Comparison of ENCODE assay signal across 1 cellular context in the genomic region with DNA sequence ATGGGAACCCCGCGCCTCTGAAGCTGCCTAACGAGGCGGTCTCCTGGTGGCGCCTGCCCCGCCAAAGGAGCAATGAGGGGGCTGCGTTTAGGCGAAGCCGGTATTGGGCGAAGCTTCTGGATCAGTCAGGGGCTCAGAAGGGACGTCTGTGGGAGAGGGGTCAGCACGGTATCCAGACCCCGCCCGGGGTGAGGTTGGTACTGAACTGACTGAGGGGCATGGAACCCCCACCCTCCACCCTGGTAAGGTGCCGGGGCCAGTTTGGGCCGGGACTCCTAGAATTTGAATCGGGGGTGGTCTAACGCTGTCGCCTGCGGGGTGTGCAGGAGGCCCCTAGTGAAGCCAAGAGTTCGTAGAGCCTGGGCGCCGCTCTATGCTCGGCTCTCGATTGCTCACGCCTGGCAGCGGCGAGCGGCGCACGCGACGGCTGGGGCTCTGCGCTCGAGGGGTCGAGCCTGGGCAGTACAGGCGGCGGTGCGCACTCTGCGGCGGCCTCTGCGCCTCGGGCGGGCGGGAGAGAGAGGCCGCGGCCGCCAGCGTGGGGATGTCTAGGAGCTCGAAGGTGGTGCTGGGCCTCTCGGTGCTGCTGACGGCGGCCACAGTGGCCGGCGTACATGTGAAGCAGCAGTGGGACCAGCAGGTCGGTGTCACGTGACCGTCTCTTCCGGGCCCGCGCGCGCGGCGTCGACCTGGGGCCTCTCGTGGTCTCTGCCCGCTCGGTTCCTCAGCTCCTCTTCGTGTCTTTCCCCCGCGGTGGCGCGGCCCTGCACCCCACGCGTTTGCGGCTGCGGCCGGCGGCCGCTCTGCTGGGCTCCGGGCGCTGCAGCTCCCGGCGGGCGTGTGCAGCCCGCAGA.
TF ChIP-seq lines count a peak whose summit lies in the region.

A gene with protein sequence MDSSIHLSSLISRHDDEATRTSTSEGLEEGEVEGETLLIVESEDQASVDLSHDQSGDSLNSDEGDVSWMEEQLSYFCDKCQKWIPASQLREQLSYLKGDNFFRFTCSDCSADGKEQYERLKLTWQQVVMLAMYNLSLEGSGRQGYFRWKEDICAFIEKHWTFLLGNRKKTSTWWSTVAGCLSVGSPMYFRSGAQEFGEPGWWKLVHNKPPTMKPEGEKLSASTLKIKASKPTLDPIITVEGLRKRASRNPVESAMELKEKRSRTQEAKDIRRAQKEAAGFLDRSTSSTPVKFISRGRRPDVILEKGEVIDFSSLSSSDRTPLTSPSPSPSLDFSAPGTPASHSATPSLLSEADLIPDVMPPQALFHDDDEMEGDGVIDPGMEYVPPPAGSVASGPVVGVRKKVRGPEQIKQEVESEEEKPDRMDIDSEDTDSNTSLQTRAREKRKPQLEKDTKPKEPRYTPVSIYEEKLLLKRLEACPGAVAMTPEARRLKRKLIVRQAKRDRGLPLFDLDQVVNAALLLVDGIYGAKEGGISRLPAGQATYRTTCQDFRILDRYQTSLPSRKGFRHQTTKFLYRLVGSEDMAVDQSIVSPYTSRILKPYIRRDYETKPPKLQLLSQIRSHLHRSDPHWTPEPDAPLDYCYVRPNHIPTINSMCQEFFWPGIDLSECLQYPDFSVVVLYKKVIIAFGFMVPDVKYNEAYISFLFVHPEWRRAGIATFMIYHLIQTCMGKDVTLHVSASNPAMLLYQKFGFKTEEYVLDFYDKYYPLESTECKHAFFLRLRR (plus strand): TSS at position 452 of the 854 bp plus-strand sequence. CDS start 4,798 bp downstream, outside the sequence.
A gene with protein sequence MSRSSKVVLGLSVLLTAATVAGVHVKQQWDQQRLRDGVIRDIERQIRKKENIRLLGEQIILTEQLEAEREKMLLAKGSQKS (plus strand): TSS at position 452 of the 854 bp plus-strand sequence. CDS start 93 bp downstream, at position 545.

TF ChIP-seq in K562, 482 proteins besides CTCF, POLR2A, EP300 and RAD21 (continued from another document and continues in another):
- TF ChIP-seq, protein P1, sequence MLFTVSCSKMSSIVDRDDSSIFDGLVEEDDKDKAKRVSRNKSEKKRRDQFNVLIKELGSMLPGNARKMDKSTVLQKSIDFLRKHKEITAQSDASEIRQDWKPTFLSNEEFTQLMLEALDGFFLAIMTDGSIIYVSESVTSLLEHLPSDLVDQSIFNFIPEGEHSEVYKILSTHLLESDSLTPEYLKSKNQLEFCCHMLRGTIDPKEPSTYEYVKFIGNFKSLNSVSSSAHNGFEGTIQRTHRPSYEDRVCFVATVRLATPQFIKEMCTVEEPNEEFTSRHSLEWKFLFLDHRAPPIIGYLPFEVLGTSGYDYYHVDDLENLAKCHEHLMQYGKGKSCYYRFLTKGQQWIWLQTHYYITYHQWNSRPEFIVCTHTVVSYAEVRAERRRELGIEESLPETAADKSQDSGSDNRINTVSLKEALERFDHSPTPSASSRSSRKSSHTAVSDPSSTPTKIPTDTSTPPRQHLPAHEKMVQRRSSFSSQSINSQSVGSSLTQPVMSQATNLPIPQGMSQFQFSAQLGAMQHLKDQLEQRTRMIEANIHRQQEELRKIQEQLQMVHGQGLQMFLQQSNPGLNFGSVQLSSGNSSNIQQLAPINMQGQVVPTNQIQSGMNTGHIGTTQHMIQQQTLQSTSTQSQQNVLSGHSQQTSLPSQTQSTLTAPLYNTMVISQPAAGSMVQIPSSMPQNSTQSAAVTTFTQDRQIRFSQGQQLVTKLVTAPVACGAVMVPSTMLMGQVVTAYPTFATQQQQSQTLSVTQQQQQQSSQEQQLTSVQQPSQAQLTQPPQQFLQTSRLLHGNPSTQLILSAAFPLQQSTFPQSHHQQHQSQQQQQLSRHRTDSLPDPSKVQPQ (CRISPR knock-in tag; IDR thresholded peaks at IDR 0.05; ENCODE audit: borderline replicate concordance): no peak
- TF ChIP-seq, protein P2, sequence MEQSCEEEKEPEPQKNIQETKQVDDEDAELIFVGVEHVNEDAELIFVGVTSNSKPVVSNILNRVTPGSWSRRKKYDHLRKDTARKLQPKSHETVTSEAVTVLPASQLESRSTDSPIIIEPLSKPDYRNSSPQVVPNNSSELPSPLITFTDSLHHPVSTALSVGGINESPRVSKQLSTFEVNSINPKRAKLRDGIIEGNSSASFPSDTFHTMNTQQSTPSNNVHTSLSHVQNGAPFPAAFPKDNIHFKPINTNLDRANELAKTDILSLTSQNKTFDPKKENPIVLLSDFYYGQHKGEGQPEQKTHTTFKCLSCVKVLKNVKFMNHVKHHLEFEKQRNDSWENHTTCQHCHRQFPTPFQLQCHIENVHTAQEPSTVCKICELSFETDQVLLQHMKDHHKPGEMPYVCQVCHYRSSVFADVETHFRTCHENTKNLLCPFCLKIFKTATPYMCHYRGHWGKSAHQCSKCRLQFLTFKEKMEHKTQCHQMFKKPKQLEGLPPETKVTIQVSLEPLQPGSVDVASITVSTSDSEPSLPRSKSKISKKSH (CRISPR knock-in tag; IDR thresholded peaks at IDR 0.05): no peak
- TF ChIP-seq FOXA1 (IDR thresholded peaks at IDR 0.05; ENCODE audit: borderline replicate concordance) (no peak), ZC3H4 (CRISPR knock-in tag; IDR thresholded peaks at IDR 0.05; ENCODE audit: borderline replicate concordance) (no peak), HNRNPUL1 (IDR thresholded peaks at IDR 0.05; ENCODE audit: low read length) (no peak), L3MBTL2 (IDR thresholded peaks at IDR 0.05) (peak; percentile 94), DPF2 (IDR thresholded peaks at IDR 0.05) (no peak), KAT8 (IDR thresholded peaks at IDR 0.05; ENCODE audit: low read depth) (no peak), ZNF217 (CRISPR knock-in tag; IDR thresholded peaks at IDR 0.05) (no peak), STAG1 (CRISPR knock-in tag; IDR thresholded peaks at IDR 0.05; ENCODE audit: borderline replicate concordance) (0 out of 2 replicates have a peak, but pooled peaks have one; percentile 21), NFE2 (IDR thresholded peaks at IDR 0.05; ENCODE audit: low read depth) (no peak), MYNN (IDR thresholded peaks at IDR 0.05) (no peak), MYNN (CRISPR knock-in tag; IDR thresholded peaks at IDR 0.05) (no peak), MTA1 (IDR thresholded peaks at IDR 0.05; ENCODE audit: borderline replicate concordance) (peak; percentile 79)
- TF ChIP-seq, protein P3, sequence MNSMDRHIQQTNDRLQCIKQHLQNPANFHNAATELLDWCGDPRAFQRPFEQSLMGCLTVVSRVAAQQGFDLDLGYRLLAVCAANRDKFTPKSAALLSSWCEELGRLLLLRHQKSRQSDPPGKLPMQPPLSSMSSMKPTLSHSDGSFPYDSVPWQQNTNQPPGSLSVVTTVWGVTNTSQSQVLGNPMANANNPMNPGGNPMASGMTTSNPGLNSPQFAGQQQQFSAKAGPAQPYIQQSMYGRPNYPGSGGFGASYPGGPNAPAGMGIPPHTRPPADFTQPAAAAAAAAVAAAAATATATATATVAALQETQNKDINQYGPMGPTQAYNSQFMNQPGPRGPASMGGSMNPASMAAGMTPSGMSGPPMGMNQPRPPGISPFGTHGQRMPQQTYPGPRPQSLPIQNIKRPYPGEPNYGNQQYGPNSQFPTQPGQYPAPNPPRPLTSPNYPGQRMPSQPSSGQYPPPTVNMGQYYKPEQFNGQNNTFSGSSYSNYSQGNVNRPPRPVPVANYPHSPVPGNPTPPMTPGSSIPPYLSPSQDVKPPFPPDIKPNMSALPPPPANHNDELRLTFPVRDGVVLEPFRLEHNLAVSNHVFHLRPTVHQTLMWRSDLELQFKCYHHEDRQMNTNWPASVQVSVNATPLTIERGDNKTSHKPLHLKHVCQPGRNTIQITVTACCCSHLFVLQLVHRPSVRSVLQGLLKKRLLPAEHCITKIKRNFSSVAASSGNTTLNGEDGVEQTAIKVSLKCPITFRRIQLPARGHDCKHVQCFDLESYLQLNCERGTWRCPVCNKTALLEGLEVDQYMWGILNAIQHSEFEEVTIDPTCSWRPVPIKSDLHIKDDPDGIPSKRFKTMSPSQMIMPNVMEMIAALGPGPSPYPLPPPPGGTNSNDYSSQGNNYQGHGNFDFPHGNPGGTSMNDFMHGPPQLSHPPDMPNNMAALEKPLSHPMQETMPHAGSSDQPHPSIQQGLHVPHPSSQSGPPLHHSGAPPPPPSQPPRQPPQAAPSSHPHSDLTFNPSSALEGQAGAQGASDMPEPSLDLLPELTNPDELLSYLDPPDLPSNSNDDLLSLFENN (IDR thresholded peaks at IDR 0.05; ENCODE audit: low read depth in 2 of 2, low read length in 2 of 2): peak in 1 of 2 experiments; percentile 92; a peak in 2 of 4 replicates
- TF ChIP-seq, protein P4, sequence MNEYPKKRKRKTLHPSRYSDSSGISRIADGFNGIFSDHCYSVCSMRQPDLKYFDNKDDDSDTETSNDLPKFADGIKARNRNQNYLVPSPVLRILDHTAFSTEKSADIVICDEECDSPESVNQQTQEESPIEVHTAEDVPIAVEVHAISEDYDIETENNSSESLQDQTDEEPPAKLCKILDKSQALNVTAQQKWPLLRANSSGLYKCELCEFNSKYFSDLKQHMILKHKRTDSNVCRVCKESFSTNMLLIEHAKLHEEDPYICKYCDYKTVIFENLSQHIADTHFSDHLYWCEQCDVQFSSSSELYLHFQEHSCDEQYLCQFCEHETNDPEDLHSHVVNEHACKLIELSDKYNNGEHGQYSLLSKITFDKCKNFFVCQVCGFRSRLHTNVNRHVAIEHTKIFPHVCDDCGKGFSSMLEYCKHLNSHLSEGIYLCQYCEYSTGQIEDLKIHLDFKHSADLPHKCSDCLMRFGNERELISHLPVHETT (CRISPR knock-in tag; conservative IDR thresholded peaks at IDR 0.05 in 1 of 2, IDR thresholded peaks at IDR 0.05 in 1 of 2): 0 out of 4 replicates have a peak, but pooled peaks of 1 of the 2 experiments have one; percentile 47
- TF ChIP-seq, protein P5, sequence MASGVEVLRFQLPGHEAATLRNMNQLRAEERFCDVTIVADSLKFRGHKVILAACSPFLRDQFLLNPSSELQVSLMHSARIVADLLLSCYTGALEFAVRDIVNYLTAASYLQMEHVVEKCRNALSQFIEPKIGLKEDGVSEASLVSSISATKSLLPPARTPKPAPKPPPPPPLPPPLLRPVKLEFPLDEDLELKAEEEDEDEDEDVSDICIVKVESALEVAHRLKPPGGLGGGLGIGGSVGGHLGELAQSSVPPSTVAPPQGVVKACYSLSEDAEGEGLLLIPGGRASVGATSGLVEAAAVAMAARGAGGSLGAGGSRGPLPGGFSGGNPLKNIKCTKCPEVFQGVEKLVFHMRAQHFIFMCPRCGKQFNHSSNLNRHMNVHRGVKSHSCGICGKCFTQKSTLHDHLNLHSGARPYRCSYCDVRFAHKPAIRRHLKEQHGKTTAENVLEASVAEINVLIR (CRISPR knock-in tag; IDR thresholded peaks at IDR 0.05): peak; percentile 43; the same call in 1 of the 2 replicates
- TF ChIP-seq, protein P6, sequence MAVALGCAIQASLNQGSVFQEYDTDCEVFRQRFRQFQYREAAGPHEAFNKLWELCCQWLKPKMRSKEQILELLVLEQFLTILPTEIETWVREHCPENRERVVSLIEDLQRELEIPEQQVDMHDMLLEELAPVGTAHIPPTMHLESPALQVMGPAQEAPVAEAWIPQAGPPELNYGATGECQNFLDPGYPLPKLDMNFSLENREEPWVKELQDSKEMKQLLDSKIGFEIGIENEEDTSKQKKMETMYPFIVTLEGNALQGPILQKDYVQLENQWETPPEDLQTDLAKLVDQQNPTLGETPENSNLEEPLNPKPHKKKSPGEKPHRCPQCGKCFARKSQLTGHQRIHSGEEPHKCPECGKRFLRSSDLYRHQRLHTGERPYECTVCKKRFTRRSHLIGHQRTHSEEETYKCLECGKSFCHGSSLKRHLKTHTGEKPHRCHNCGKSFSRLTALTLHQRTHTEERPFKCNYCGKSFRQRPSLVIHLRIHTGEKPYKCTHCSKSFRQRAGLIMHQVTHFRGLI (CRISPR knock-in tag; IDR thresholded peaks at IDR 0.05): no peak
- TF ChIP-seq, protein P7, sequence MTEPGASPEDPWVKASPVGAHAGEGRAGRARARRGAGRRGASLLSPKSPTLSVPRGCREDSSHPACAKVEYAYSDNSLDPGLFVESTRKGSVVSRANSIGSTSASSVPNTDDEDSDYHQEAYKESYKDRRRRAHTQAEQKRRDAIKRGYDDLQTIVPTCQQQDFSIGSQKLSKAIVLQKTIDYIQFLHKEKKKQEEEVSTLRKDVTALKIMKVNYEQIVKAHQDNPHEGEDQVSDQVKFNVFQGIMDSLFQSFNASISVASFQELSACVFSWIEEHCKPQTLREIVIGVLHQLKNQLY (CRISPR knock-in tag; conservative IDR thresholded peaks at IDR 0.05): no peak
- TF ChIP-seq, protein P8, sequence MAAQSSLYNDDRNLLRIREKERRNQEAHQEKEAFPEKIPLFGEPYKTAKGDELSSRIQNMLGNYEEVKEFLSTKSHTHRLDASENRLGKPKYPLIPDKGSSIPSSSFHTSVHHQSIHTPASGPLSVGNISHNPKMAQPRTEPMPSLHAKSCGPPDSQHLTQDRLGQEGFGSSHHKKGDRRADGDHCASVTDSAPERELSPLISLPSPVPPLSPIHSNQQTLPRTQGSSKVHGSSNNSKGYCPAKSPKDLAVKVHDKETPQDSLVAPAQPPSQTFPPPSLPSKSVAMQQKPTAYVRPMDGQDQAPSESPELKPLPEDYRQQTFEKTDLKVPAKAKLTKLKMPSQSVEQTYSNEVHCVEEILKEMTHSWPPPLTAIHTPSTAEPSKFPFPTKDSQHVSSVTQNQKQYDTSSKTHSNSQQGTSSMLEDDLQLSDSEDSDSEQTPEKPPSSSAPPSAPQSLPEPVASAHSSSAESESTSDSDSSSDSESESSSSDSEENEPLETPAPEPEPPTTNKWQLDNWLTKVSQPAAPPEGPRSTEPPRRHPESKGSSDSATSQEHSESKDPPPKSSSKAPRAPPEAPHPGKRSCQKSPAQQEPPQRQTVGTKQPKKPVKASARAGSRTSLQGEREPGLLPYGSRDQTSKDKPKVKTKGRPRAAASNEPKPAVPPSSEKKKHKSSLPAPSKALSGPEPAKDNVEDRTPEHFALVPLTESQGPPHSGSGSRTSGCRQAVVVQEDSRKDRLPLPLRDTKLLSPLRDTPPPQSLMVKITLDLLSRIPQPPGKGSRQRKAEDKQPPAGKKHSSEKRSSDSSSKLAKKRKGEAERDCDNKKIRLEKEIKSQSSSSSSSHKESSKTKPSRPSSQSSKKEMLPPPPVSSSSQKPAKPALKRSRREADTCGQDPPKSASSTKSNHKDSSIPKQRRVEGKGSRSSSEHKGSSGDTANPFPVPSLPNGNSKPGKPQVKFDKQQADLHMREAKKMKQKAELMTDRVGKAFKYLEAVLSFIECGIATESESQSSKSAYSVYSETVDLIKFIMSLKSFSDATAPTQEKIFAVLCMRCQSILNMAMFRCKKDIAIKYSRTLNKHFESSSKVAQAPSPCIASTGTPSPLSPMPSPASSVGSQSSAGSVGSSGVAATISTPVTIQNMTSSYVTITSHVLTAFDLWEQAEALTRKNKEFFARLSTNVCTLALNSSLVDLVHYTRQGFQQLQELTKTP (IDR thresholded peaks at IDR 0.05; ENCODE audit: low read depth in 1 of 2, partially characterized antibody in 2 of 2): no peak
